ENCODE assay signal across 1 cellular context in the genomic region with DNA sequence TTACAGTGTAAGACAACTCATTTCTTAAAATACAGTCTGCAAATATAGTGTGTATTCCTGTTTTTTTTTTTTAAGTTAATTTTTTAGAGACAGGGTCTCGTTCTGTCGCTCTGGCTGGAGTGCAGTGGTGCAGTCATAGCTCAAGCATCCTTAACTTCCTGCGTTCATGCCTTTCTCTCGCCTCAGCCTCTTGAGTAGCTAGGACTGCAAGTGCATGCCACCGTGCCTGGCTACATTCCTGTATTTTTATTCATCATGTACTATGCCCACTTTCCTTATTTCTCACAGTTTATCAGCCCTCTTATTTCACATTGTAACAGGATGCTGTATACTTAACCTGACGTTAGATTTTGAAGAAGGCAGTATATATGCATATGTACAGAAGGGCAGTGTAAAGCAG.
TF ChIP-seq lines count a peak whose summit lies in the region.

No MANE protein-coding gene starts in this region.

TF ChIP-seq in endothelial cell of umbilical vein, 7 proteins besides CTCF, POLR2A, EP300 and RAD21 (continued from another document):
- TF ChIP-seq FOS (IDR thresholded peaks at IDR 0.05; ENCODE audit: borderline replicate concordance, insufficient read depth, low read length) (peak; percentile 31), JUN (IDR thresholded peaks at IDR 0.05; ENCODE audit: borderline replicate concordance, insufficient read depth, insufficient read length, low read depth) (no peak), MYC (IDR thresholded peaks at IDR 0.05; ENCODE audit: low read depth, low read length) (no peak), GATA2 (IDR thresholded peaks at IDR 0.05; ENCODE audit: insufficient read depth, insufficient read length, low read depth, low read length) (no peak), POLR2AphosphoS5 (IDR thresholded peaks at IDR 0.05; ENCODE audit: insufficient read depth, low read depth, low read length) (no peak), EZH2 (IDR thresholded peaks at IDR 0.05; ENCODE audit: borderline replicate concordance, low read depth, low read length, severe bottlenecking) (no peak)
